Comparison of ENCODE assay signal across 8 cellular contexts in genomic region chr22:36327922-36328551, GRCh38. TPM values are rescaled to one million over a fixed set of nuclear protein-coding genes. Genes with fewer than 3 reads are reported as not detected.
DNase-seq lines count a peak whose midpoint lies in the region; ATAC-seq and TF ChIP-seq lines count a peak whose summit lies in the region.

No MANE protein-coding gene starts in this region.

- H3K4me3 Mint-ChIP-seq in Caco-2 (ENCODE audit: unreplicated experiment) (no peak overlapping the region), osteocyte (ENCODE audit: unreplicated experiment) (peak overlapping the region; percentile 58)

- H3K9me3 Mint-ChIP-seq in Caco-2 (ENCODE audit: unreplicated experiment) (no peaks in the 10 kb centered on the region), osteocyte (ENCODE audit: unreplicated experiment) (no peaks in the 10 kb centered on the region)

- POLR2A ChIA-PET in Caco-2 (lab: Charles Lee) = no interaction called here

- H3K36me3 ChIP-seq in Caco-2 (ENCODE audit: control insufficient read depth, insufficient read depth, low read length) = peaks cover 6% of the 10 kb centered on the region
- H3K36me3 ChIP-seq in SJSA1 = peaks cover 88% of the 10 kb centered on the region
- H3K36me3 ChIP-seq in esophagus squamous epithelium = peaks cover 10 to 51% (median 24%) of the 10 kb centered on the region in 3 donors

- BruUV-seq in Caco-2 (replicated peaks; lab: Mats Ljungman, UMichigan) = no TSS peak

- WGBS in esophagus squamous epithelium, 2 donors = 55 to 64% methylated on average over 10 to 11 of the region's 13 CpGs

- H3K4me1 ChIP-seq in Caco-2 (peaks cover 48% of the 10 kb centered on the region), SJSA1 (replicated peaks) (peaks cover 98% of the 10 kb centered on the region), esophagus squamous epithelium (peaks cover 83 to 100% (median 94%) of the 10 kb centered on the region in 3 donors)

- intact Hi-C loops in Caco-2 (cut with micrococcal nuclease; ENCODE audit: unreplicated experiment) = no loop called here
- intact Hi-C loops in esophagus squamous epithelium (cut with DNase I) = no loop called here

- CTCF ChIA-PET in Caco-2 (lab: Charles Lee) = no interaction called here

- H3K27ac ChIP-seq in SJSA1 (peak overlapping the region; percentile 98), esophagus squamous epithelium (peak overlapping the region; percentile 92 to 100 (median 98))

- H3K27me3 Mint-ChIP-seq in Caco-2 (ENCODE audit: insufficient read depth, unreplicated experiment) = no peaks in the 10 kb centered on the region
- H3K27me3 Mint-ChIP-seq in osteocyte (ENCODE audit: unreplicated experiment) = no peaks in the 10 kb centered on the region

- H3K4me1 Mint-ChIP-seq in Caco-2 (ENCODE audit: low read depth, unreplicated experiment) = peaks cover 50% of the 10 kb centered on the region
- peaks cover 98% of the 10 kb centered on the region for H3K4me1 Mint-ChIP-seq in osteocyte (ENCODE audit: unreplicated experiment)

- H3K4me3 ChIP-seq in Caco-2 (ENCODE audit: low read depth, low read length) = no peak overlapping the region
- no peak overlapping the region for H3K4me3 ChIP-seq in SJSA1
- H3K4me3 ChIP-seq in esophagus squamous epithelium = peak overlapping the region in 1 of 4 donors; percentile 41

- ATAC-seq in GM19452 (IDR thresholded peaks at IDR 0.05; ENCODE audit: unreplicated experiment) (no peak), GM19397 (IDR thresholded peaks at IDR 0.05; ENCODE audit: unreplicated experiment) (no peak)

- H3K9me3 ChIP-seq in Caco-2 (no peaks in the 10 kb centered on the region), SJSA1 (replicated peaks) (no peaks in the 10 kb centered on the region), esophagus squamous epithelium (no peaks in the 10 kb centered on the region)

- TF ChIP-seq CTCF in Caco-2 (IDR thresholded peaks at IDR 0.05; ENCODE audit: insufficient read depth in 1 of 2, low read depth in 1 of 2, low read length in 1 of 2, severe bottlenecking in 1 of 2, unreplicated experiment in 1 of 2) = no peak
- no peak for TF ChIP-seq CTCF in esophagus squamous epithelium (IDR thresholded peaks at IDR 0.05)
- no peak for TF ChIP-seq CTCF in osteocyte (IDR thresholded peaks at IDR 0.05)

- H3K27ac Mint-ChIP-seq in Caco-2 (ENCODE audit: unreplicated experiment) (peak overlapping the region; percentile 95), osteocyte (ENCODE audit: unreplicated experiment) (peak overlapping the region; percentile 100)

- DNase-seq in Caco-2 (no peak), SJSA1 (ENCODE audit: low read depth in 1 of 2, low spot score in 2 of 2) (no peak), esophagus squamous epithelium (lab: John Stamatoyannopoulos, UW) (no peak), osteocyte (ENCODE audit: extremely low spot score, unreplicated experiment) (no peak), cerebellum (ENCODE audit: low spot score) (no peak), iPS-NIHi11 (ENCODE audit: low spot score) (no peak)

- peaks cover 99% of the 10 kb centered on the region for H3K36me3 Mint-ChIP-seq in Caco-2 (ENCODE audit: insufficient read depth, unreplicated experiment)
- peaks cover 37% of the 10 kb centered on the region for H3K36me3 Mint-ChIP-seq in osteocyte (ENCODE audit: unreplicated experiment)

- H3K27me3 ChIP-seq in Caco-2 (replicated peaks; ENCODE audit: control insufficient read depth, insufficient read depth, low read length) = no peaks in the 10 kb centered on the region
- H3K27me3 ChIP-seq in SJSA1 (replicated peaks) = no peaks in the 10 kb centered on the region
- H3K27me3 ChIP-seq in esophagus squamous epithelium = no peaks in the 10 kb centered on the region

- no peak for TF ChIP-seq POLR2A in esophagus squamous epithelium (IDR thresholded peaks at IDR 0.05)

RNA-seq across cellular contexts. Expression of gene MYH9, which starts 59.7 kb away (rescaled TPM):
- 513 and 539 TPM in 2 replicates for total RNA-seq in Caco-2 (2022)
- 510 and 668 TPM in 2 replicates for total RNA-seq in SJSA1 (2014; rRNA removed; shearing (Covaris generic))
- total RNA-seq in esophagus squamous epithelium = 100 to 1,000 TPM; 216 to 339 (median 246) TPM
- 938 and 1,044 TPM in 2 replicates for total RNA-seq in osteocyte
- 38.6 TPM for total RNA-seq in cerebellum
